Comparison of ENCODE assay signal across 17 cellular contexts in the genomic region with DNA sequence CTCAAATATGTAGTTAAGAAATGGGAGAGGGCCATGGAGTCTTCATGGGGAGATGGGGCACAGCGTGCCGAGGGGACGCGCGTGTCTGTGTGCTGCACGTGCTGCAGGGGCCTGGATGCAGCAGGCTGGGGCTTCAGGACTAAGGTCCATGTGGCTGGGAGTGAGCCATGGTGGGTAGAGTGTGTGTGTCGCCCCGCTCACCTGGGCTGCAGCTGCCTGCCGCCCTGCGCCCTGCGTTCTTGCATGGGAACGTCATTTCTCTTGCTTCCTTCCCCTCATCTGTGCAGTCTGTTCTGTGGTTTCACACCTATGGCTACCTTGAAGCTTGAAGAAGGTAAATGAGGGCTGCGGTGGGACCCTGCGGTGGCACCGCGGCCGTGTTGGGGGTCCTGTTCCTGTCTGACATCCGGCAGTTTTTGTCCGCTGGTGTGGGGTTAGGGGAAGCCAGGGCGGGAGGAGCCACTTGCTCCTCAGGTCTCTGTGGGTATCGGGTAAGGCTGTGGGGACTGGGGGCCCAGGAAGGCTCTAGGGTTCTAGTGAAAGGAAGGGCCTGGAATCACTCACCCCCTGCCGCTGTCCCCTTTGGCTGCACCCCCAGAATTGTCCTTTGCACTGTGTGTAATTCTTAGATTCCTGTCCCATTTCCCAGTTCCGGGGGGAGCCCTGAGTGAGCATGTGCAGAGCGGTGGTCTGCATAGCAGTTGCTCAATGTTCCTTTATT. TPM values are rescaled to one million over a fixed set of nuclear protein-coding genes. Genes with fewer than 3 reads are reported as not detected.
DNase-seq lines count a peak whose midpoint lies in the region; ATAC-seq and TF ChIP-seq lines count a peak whose summit lies in the region.
"Had no signal": no experiment of that assay in that cellular context is flagged by ENCODE, and none has a peak within 500 bp of the region (broad histone marks: within the 10 kb centered on the region; RNA-seq: fewer than 3 reads in every experiment).

No MANE protein-coding gene starts in this region.

- H3K36me3 ChIP-seq in CD4-positive, alpha-beta memory T cell (ENCODE audit: insufficient read depth, low read length), result no peaks in the 10 kb centered on the region
- H3K36me3 ChIP-seq in Loucy (ENCODE audit: insufficient read depth, low read length), result no peaks in the 10 kb centered on the region
- H3K36me3 ChIP-seq in neuronal stem cell (replicated peaks in 1 of 2; ENCODE audit: control insufficient read depth in 2 of 2, insufficient read depth in 2 of 2, low read length in 2 of 2), result no peaks in the 10 kb centered on the region
- H3K36me3 ChIP-seq: breast epithelium, transverse colon had no signal

- H3K4me1 ChIP-seq in CD4-positive, alpha-beta memory T cell (ENCODE audit: insufficient read depth, low read length), result peaks cover 11% of the 10 kb centered on the region
- H3K4me1 ChIP-seq in Loucy (ENCODE audit: insufficient read depth, low read length, poor library complexity, severe bottlenecking) (peaks cover 44% of the 10 kb centered on the region), neuronal stem cell (ENCODE audit: control insufficient read depth in 2 of 2, insufficient read depth in 1 of 2, low read depth in 1 of 2, low read length in 2 of 2) (peaks cover 24 to 25% of the 10 kb centered on the region in 2 donors)
- H3K4me1 ChIP-seq: breast epithelium had no signal

- POLR2A ChIA-PET in CD4-positive, alpha-beta memory T cell (lab: Charles Lee; ENCODE audit: partially characterized antibody), result no interaction called here
- POLR2A ChIA-PET in activated naive CD8-positive, alpha-beta T cell treated with anti-CD3 and anti-CD28 coated beads, Interleukin-2, amount 10 ng/mL, durations not matched to agents 7 days and 5 days (lab: Charles Lee), result no interaction called here

- ATAC-seq in activated naive CD8-positive, alpha-beta T cell treated with anti-CD3 and anti-CD28 coated beads, Interleukin-2, amount 10 ng/mL, durations not matched to agents 7 days and 5 days (ENCODE audit: low read depth), result peak; percentile 77
- ATAC-seq in GM19351 (IDR thresholded peaks at IDR 0.05; ENCODE audit: unreplicated experiment) (no peak), HG03135 (IDR thresholded peaks at IDR 0.05; ENCODE audit: unreplicated experiment) (no peak)
- ATAC-seq: left colon had no signal

- H3K23ac ChIP-seq in neuronal stem cell (ENCODE audit: low read depth, low read length, poor library complexity), result no peak overlapping the region

- H3K9me2 ChIP-seq in Loucy (replicated peaks; ENCODE audit: low read depth, low read length), result no peaks in the 10 kb centered on the region

- no peak overlapping the region for H3K27ac ChIP-seq in CD4-positive, alpha-beta memory T cell (ENCODE audit: low read depth, low read length)
- H3K27ac ChIP-seq in neuronal stem cell (replicated peaks; ENCODE audit: low read length), result no peak overlapping the region
- H3K27ac ChIP-seq: hepatocyte had no signal

- H3K4me1 Mint-ChIP-seq in CD4-positive, alpha-beta memory T cell, result peaks cover 0 to 18% (median 10%) of the 10 kb centered on the region in 4 donors
- H3K4me1 Mint-ChIP-seq in activated naive CD8-positive, alpha-beta T cell treated with anti-CD3 and anti-CD28 coated beads, Interleukin-2, amount 10 ng/mL, durations not matched to agents 7 days and 5 days, result peaks cover 15% of the 10 kb centered on the region

- intact Hi-C loops in CD4-positive, alpha-beta memory T cell (cut with micrococcal nuclease), result no loop called here

- TF ChIP-seq CTCF in Loucy (conservative IDR thresholded peaks at IDR 0.05; ENCODE audit: low read length), result no peak

- H4K8ac ChIP-seq in neuronal stem cell (ENCODE audit: low read depth, low read length), result no peak overlapping the region

- H2BK12ac ChIP-seq in neuronal stem cell (ENCODE audit: low read length), result peak overlapping the region; percentile 11

- CTCF ChIA-PET in CD4-positive, alpha-beta memory T cell (lab: Charles Lee; ENCODE audit: partially characterized antibody), result no interaction called here

- H2AK5ac ChIP-seq in neuronal stem cell (ENCODE audit: low read depth, low read length), result peak overlapping the region; percentile 36

- no peak overlapping the region for H3K14ac ChIP-seq in neuronal stem cell (ENCODE audit: low read length)

- peak overlapping the region; percentile 46 for H3K18ac ChIP-seq in neuronal stem cell (ENCODE audit: low read length)

- H3K27ac Mint-ChIP-seq in CD4-positive, alpha-beta memory T cell, result peak overlapping the region in 1 of 7 donors; percentile 60
- peak overlapping the region; percentile 78 for H3K27ac Mint-ChIP-seq in activated naive CD8-positive, alpha-beta T cell treated with anti-CD3 and anti-CD28 coated beads, Interleukin-2, amount 10 ng/mL, durations not matched to agents 7 days and 5 days
- H3K27ac Mint-ChIP-seq: activated naive CD4-positive, alpha-beta T cell treated with anti-CD3 and anti-CD28 coated beads, Interleukin-2, amount 10 ng/mL, durations not matched to agents 7 days and 5 days had no signal

- H3F3A ChIP-seq in Loucy (ENCODE audit: low read depth), result no peaks in the 10 kb centered on the region

- H3K36me3 Mint-ChIP-seq in CD4-positive, alpha-beta memory T cell, result no peaks in the 10 kb centered on the region
- H3K36me3 Mint-ChIP-seq in activated naive CD8-positive, alpha-beta T cell treated with anti-CD3 and anti-CD28 coated beads, Interleukin-2, amount 10 ng/mL, durations not matched to agents 7 days and 5 days, result no peaks in the 10 kb centered on the region
- H3K36me3 Mint-ChIP-seq: activated naive CD4-positive, alpha-beta T cell treated with anti-CD3 and anti-CD28 coated beads, Interleukin-2, amount 10 ng/mL, durations not matched to agents 7 days and 5 days had no signal

- H3K4me3 ChIP-seq in CD4-positive, alpha-beta memory T cell (ENCODE audit: low read length in 2 of 2), result no peak overlapping the region
- H3K4me3 ChIP-seq in Loucy (ENCODE audit: low read length, poor library complexity, severe bottlenecking) (no peak overlapping the region), neuronal stem cell (ENCODE audit: low read length in 2 of 2) (no peak overlapping the region)
- H3K4me3 ChIP-seq: breast epithelium, hepatocyte, transverse colon had no signal

- no peak overlapping the region for H4K91ac ChIP-seq in neuronal stem cell (ENCODE audit: low read depth, low read length, poor library complexity)

- no peak overlapping the region for H2BK5ac ChIP-seq in neuronal stem cell (ENCODE audit: low read length)

- in situ Hi-C loops in G401 (cut with HindIII; ENCODE audit: low sequenced_read_pairs), result no loop called here

- peaks cover 0 to 2% of the 10 kb centered on the region in 2 donors for H3K27me3 Mint-ChIP-seq in CD4-positive, alpha-beta memory T cell
- H3K27me3 Mint-ChIP-seq in activated naive CD8-positive, alpha-beta T cell treated with anti-CD3 and anti-CD28 coated beads, Interleukin-2, amount 10 ng/mL, durations not matched to agents 7 days and 5 days, result peaks cover 45% of the 10 kb centered on the region

- H3K79me1 ChIP-seq in neuronal stem cell (ENCODE audit: low read depth, low read length), result peaks cover 2% of the 10 kb centered on the region

- peak overlapping the region; percentile 54 for H3K9ac ChIP-seq in Loucy (ENCODE audit: low read depth, low read length, poor library complexity, severe bottlenecking)
- H3K9ac ChIP-seq in neuronal stem cell (ENCODE audit: low read depth, low read length, poor library complexity), result no peak overlapping the region

- H3K4me2 ChIP-seq in Loucy (ENCODE audit: low read depth, low read length, poor library complexity, severe bottlenecking), result peak overlapping the region; percentile 24
- no peak overlapping the region for H3K4me2 ChIP-seq in neuronal stem cell (ENCODE audit: insufficient read depth, low read length, poor library complexity, severe bottlenecking)
- H3K4me2 ChIP-seq: hepatocyte had no signal

- DNase-seq in CD4-positive, alpha-beta memory T cell, result peak in 3 of 5 donors; percentile 11 to 31 (median 23)
- peak; percentile 78 for DNase-seq in activated naive CD8-positive, alpha-beta T cell treated with anti-CD3 and anti-CD28 coated beads, Interleukin-2, amount 10 ng/mL, durations not matched to agents 7 days and 5 days
- no peak for DNase-seq in neuronal stem cell (ENCODE audit: low spot score)
- DNase-seq in G401 (ENCODE audit: low spot score), result no peak
- no peak for DNase-seq in stimulated activated naive CD4-positive, alpha-beta T cell (lab: John Stamatoyannopoulos, UW)
- DNase-seq: activated naive CD4-positive, alpha-beta T cell treated with anti-CD3 and anti-CD28 coated beads, Interleukin-2, amount 10 ng/mL, durations not matched to agents 7 days and 5 days; effector CD8-positive, alpha-beta T cell; MV-4-11; NCI-H2107; NCI-H748 treated with DMSO at 0.1 percent for 48 hours had no signal

- no peaks in the 10 kb centered on the region for H3K9me3 Mint-ChIP-seq in CD4-positive, alpha-beta memory T cell
- H3K9me3 Mint-ChIP-seq in activated naive CD8-positive, alpha-beta T cell treated with anti-CD3 and anti-CD28 coated beads, Interleukin-2, amount 10 ng/mL, durations not matched to agents 7 days and 5 days, result no peaks in the 10 kb centered on the region
- H3K9me3 Mint-ChIP-seq: activated naive CD4-positive, alpha-beta T cell treated with anti-CD3 and anti-CD28 coated beads, Interleukin-2, amount 10 ng/mL, durations not matched to agents 7 days and 5 days had no signal

- no peaks in the 10 kb centered on the region for H3K27me3 ChIP-seq in CD4-positive, alpha-beta memory T cell (ENCODE audit: insufficient read depth, low read length)
- no peaks in the 10 kb centered on the region for H3K27me3 ChIP-seq in Loucy (ENCODE audit: insufficient read depth, low read length, poor library complexity, severe bottlenecking)
- H3K27me3 ChIP-seq in neuronal stem cell (ENCODE audit: control insufficient read depth in 3 of 3, insufficient read depth in 3 of 3, low read depth in 1 of 3, low read length in 3 of 3), result peaks cover 0 to 12% (median 3%) of the 10 kb centered on the region in 3 experiments
- H3K27me3 ChIP-seq: breast epithelium, hepatocyte, transverse colon had no signal

- peak overlapping the region; percentile 14 for H2BK15ac ChIP-seq in neuronal stem cell (ENCODE audit: low read length)

- H2BK120ac ChIP-seq in neuronal stem cell (ENCODE audit: low read depth, low read length), result no peak overlapping the region

- H3K4me3 Mint-ChIP-seq in CD4-positive, alpha-beta memory T cell, result peak overlapping the region in 3 of 8 donors; percentile 30 to 54 (median 41)
- peak overlapping the region; percentile 45 for H3K4me3 Mint-ChIP-seq in activated naive CD8-positive, alpha-beta T cell treated with anti-CD3 and anti-CD28 coated beads, Interleukin-2, amount 10 ng/mL, durations not matched to agents 7 days and 5 days
- H3K4me3 Mint-ChIP-seq: activated naive CD4-positive, alpha-beta T cell treated with anti-CD3 and anti-CD28 coated beads, Interleukin-2, amount 10 ng/mL, durations not matched to agents 7 days and 5 days had no signal

- no CpG with 5 or more reads among the region's 24 CpGs for WGBS in neuronal stem cell (ENCODE audit: extremely low coverage in 2 of 2, insufficient read length in 2 of 2, insufficient replicate concordance in 1 of 2), 2 donors

- no peaks in the 10 kb centered on the region for H3K9me3 ChIP-seq in CD4-positive, alpha-beta memory T cell (ENCODE audit: control insufficient read depth in 1 of 2, low read length in 2 of 2)
- no peaks in the 10 kb centered on the region for H3K9me3 ChIP-seq in Loucy (ENCODE audit: insufficient read depth, low read depth, low read length)
- no peaks in the 10 kb centered on the region for H3K9me3 ChIP-seq in neuronal stem cell (replicated peaks in 1 of 2; ENCODE audit: control insufficient read depth in 2 of 2, insufficient read depth in 1 of 2, low read depth in 1 of 2, low read length in 2 of 2)
- H3K9me3 ChIP-seq: breast epithelium, transverse colon had no signal

- H4K20me1 ChIP-seq in Loucy (ENCODE audit: insufficient read depth, low read length, poor library complexity, severe bottlenecking), result no peaks in the 10 kb centered on the region

- no peak overlapping the region for H3K4ac ChIP-seq in neuronal stem cell (ENCODE audit: low read length)

- H3K79me2 ChIP-seq in Loucy (ENCODE audit: insufficient read depth, low read length), result no peaks in the 10 kb centered on the region
- H3K79me2 ChIP-seq: hepatocyte had no signal

- H2AFZ ChIP-seq in Loucy (ENCODE audit: low read length), result no peak overlapping the region
- no peak overlapping the region for H2AFZ ChIP-seq in neuronal stem cell (ENCODE audit: low read length)
- H2AFZ ChIP-seq: hepatocyte had no signal

RNA-seq across cellular contexts. Expression of a gene that starts 54.1 kb away (rescaled TPM):
- 10 to 100 TPM; 12.4 to 13.3 TPM for total RNA-seq in CD4-positive, alpha-beta memory T cell
- 1 to 10 TPM; 1.2 to 4.4 TPM for polyA plus RNA-seq in CD4-positive, alpha-beta memory T cell
- total RNA-seq in activated naive CD8-positive, alpha-beta T cell treated with anti-CD3 and anti-CD28 coated beads, Interleukin-2, amount 10 ng/mL, durations not matched to agents 7 days and 5 days, result 10 to 100 TPM; 10.1 to 11.4 TPM
- polyA plus RNA-seq in neuronal stem cell (2013, experiment 1 of 2), result 32.8 TPM
- polyA plus RNA-seq in neuronal stem cell (2013, experiment 2 of 2), result 32.8 TPM
- total RNA-seq in G401 (2014; rRNA removed; shearing (Covaris generic)), result 45.2 and 45.4 TPM in 2 replicates

Comparison
In these comparisons a context has a peak if more than half of its experiments do, and no peak if none do; other contexts are left out.
1. DNase-seq: peak in CD4-positive, alpha-beta memory T cell (3 of 5) and activated naive CD8-positive, alpha-beta T cell treated with anti-CD3 and anti-CD28 coated beads, Interleukin-2, amount 10 ng/mL, durations not matched to agents 7 days and 5 days (single experiment); none in neuronal stem cell (single experiment), G401 (single experiment) and stimulated activated naive CD4-positive, alpha-beta T cell (0 of 6).